Comparison of ENCODE assay signal across 1 cellular context in genomic region chr5:78546597-78546996, GRCh38.
TF ChIP-seq lines count a peak whose summit lies in the region.

No MANE protein-coding gene starts in this region.

TF ChIP-seq in HepG2, 621 proteins besides CTCF, POLR2A, EP300 and RAD21 (continued from another document and continues in another):
- TF ChIP-seq, protein P1, sequence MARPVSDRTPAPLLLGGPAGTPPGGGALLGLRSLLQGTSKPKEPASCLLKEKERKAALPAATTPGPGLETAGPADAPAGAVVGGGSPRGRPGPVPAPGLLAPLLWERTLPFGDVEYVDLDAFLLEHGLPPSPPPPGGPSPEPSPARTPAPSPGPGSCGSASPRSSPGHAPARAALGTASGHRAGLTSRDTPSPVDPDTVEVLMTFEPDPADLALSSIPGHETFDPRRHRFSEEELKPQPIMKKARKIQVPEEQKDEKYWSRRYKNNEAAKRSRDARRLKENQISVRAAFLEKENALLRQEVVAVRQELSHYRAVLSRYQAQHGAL (CRISPR knock-in tag; IDR thresholded peaks at IDR 0.05; ENCODE audit: not compliant biosample characterization) = no peak
- no peak for TF ChIP-seq ZNF20 (CRISPR knock-in tag; IDR thresholded peaks at IDR 0.05)
- TF ChIP-seq SETDB1 (CRISPR knock-in tag; IDR thresholded peaks at IDR 0.05; ENCODE audit: borderline replicate concordance) = no peak
- TF ChIP-seq ZBTB34 (CRISPR knock-in tag; IDR thresholded peaks at IDR 0.05) = no peak
- TF ChIP-seq HOXA3 (CRISPR knock-in tag; IDR thresholded peaks at IDR 0.05) = 0 out of 2 replicates have a peak, but pooled peaks have one; percentile 33
- no peak for TF ChIP-seq FOSL1 (CRISPR knock-in tag; IDR thresholded peaks at IDR 0.05; ENCODE audit: borderline replicate concordance)
- TF ChIP-seq, protein P2, sequence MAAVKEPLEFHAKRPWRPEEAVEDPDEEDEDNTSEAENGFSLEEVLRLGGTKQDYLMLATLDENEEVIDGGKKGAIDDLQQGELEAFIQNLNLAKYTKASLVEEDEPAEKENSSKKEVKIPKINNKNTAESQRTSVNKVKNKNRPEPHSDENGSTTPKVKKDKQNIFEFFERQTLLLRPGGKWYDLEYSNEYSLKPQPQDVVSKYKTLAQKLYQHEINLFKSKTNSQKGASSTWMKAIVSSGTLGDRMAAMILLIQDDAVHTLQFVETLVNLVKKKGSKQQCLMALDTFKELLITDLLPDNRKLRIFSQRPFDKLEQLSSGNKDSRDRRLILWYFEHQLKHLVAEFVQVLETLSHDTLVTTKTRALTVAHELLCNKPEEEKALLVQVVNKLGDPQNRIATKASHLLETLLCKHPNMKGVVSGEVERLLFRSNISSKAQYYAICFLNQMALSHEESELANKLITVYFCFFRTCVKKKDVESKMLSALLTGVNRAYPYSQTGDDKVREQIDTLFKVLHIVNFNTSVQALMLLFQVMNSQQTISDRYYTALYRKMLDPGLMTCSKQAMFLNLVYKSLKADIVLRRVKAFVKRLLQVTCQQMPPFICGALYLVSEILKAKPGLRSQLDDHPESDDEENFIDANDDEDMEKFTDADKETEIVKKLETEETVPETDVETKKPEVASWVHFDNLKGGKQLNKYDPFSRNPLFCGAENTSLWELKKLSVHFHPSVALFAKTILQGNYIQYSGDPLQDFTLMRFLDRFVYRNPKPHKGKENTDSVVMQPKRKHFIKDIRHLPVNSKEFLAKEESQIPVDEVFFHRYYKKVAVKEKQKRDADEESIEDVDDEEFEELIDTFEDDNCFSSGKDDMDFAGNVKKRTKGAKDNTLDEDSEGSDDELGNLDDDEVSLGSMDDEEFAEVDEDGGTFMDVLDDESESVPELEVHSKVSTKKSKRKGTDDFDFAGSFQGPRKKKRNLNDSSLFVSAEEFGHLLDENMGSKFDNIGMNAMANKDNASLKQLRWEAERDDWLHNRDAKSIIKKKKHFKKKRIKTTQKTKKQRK (IDR thresholded peaks at IDR 0.05; ENCODE audit: low read length) = no peak
- no peak; the same call in 1 of the 2 replicates for TF ChIP-seq SMC3 (IDR thresholded peaks at IDR 0.05; ENCODE audit: low read length)
- TF ChIP-seq ATAD3A (CRISPR knock-in tag; IDR thresholded peaks at IDR 0.05) = no peak
- TF ChIP-seq SIN3B (IDR thresholded peaks at IDR 0.05; ENCODE audit: low read length) = no peak
- TF ChIP-seq ZNF124 (CRISPR knock-in tag; IDR thresholded peaks at IDR 0.05) = no peak
- TF ChIP-seq ZNF451 (CRISPR knock-in tag; IDR thresholded peaks at IDR 0.05) = no peak
- no peak for TF ChIP-seq MLXIP (CRISPR knock-in tag; IDR thresholded peaks at IDR 0.05; ENCODE audit: borderline replicate concordance)
- no peak for TF ChIP-seq ZNF530 (CRISPR knock-in tag; IDR thresholded peaks at IDR 0.05; ENCODE audit: low read depth)
- TF ChIP-seq ZNF44 (CRISPR knock-in tag; IDR thresholded peaks at IDR 0.05) = no peak
- TF ChIP-seq YEATS2 (CRISPR knock-in tag; IDR thresholded peaks at IDR 0.05; ENCODE audit: borderline replicate concordance) = no peak
- TF ChIP-seq PPARG (CRISPR knock-in tag; conservative IDR thresholded peaks at IDR 0.05) = peak; percentile 58
- no peak for TF ChIP-seq ZBTB8A (CRISPR knock-in tag; IDR thresholded peaks at IDR 0.05; ENCODE audit: borderline replicate concordance, low read depth)
- peak; percentile 89 for TF ChIP-seq HDAC1 (CRISPR knock-in tag; IDR thresholded peaks at IDR 0.05)
- TF ChIP-seq ZNF446 (CRISPR knock-in tag; IDR thresholded peaks at IDR 0.05) = no peak; the same call in 1 of the 2 replicates
- TF ChIP-seq ARNTL (CRISPR knock-in tag; IDR thresholded peaks at IDR 0.05) = peak; percentile 41; the same call in 1 of the 2 replicates
- TF ChIP-seq ZBTB38 (CRISPR knock-in tag; IDR thresholded peaks at IDR 0.05) = no peak
- TF ChIP-seq TEF (CRISPR knock-in tag; IDR thresholded peaks at IDR 0.05) = no peak
- no peak for TF ChIP-seq ZFP41 (CRISPR knock-in tag; IDR thresholded peaks at IDR 0.05; ENCODE audit: borderline replicate concordance)
- no peak for TF ChIP-seq ZNF253 (CRISPR knock-in tag; IDR thresholded peaks at IDR 0.05; ENCODE audit: borderline replicate concordance)
- TF ChIP-seq HNF4A (CRISPR knock-in tag; IDR thresholded peaks at IDR 0.05) = peak; percentile 68
- TF ChIP-seq THAP11 (CRISPR knock-in tag; IDR thresholded peaks at IDR 0.05) = peak; percentile 63
- TF ChIP-seq REXO4 (CRISPR knock-in tag; IDR thresholded peaks at IDR 0.05; ENCODE audit: borderline replicate concordance) = no peak
- TF ChIP-seq JUNB (CRISPR knock-in tag; IDR thresholded peaks at IDR 0.05; ENCODE audit: borderline replicate concordance) = no peak
- TF ChIP-seq ZNF678 (CRISPR knock-in tag; IDR thresholded peaks at IDR 0.05) = no peak
- no peak for TF ChIP-seq ZNF878 (CRISPR knock-in tag; IDR thresholded peaks at IDR 0.05)
- no peak for TF ChIP-seq ZNF749 (CRISPR knock-in tag; IDR thresholded peaks at IDR 0.05; ENCODE audit: borderline replicate concordance)
- no peak for TF ChIP-seq CREB3 (CRISPR knock-in tag; IDR thresholded peaks at IDR 0.05)
- no peak for TF ChIP-seq ZNF768 (CRISPR knock-in tag; IDR thresholded peaks at IDR 0.05)
- TF ChIP-seq, protein P3, sequence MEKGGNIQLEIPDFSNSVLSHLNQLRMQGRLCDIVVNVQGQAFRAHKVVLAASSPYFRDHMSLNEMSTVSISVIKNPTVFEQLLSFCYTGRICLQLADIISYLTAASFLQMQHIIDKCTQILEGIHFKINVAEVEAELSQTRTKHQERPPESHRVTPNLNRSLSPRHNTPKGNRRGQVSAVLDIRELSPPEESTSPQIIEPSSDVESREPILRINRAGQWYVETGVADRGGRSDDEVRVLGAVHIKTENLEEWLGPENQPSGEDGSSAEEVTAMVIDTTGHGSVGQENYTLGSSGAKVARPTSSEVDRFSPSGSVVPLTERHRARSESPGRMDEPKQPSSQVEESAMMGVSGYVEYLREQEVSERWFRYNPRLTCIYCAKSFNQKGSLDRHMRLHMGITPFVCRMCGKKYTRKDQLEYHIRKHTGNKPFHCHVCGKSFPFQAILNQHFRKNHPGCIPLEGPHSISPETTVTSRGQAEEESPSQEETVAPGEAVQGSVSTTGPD (CRISPR knock-in tag; IDR thresholded peaks at IDR 0.05) = no peak
- no peak for TF ChIP-seq CBX5 (CRISPR knock-in tag; IDR thresholded peaks at IDR 0.05; ENCODE audit: borderline replicate concordance)
- 0 out of 2 replicates have a peak, but pooled peaks have one; percentile 23 for TF ChIP-seq LCORL (IDR thresholded peaks at IDR 0.05)
- TF ChIP-seq LCORL (CRISPR knock-in tag; IDR thresholded peaks at IDR 0.05) = peak; percentile 90
- peak; percentile 97 for TF ChIP-seq SKI (IDR thresholded peaks at IDR 0.05; ENCODE audit: partially characterized antibody)
- no peak for TF ChIP-seq SNAPC2 (CRISPR knock-in tag; IDR thresholded peaks at IDR 0.05)
- peak; percentile 75; the same call in 1 of the 2 replicates for TF ChIP-seq ZNF766 (CRISPR knock-in tag; IDR thresholded peaks at IDR 0.05; ENCODE audit: borderline replicate concordance)
- no peak for TF ChIP-seq ZNF83 (CRISPR knock-in tag; IDR thresholded peaks at IDR 0.05; ENCODE audit: borderline replicate concordance)
- peak; percentile 19; the same call in 1 of the 2 replicates for TF ChIP-seq ATF2 (CRISPR knock-in tag; IDR thresholded peaks at IDR 0.05)
- TF ChIP-seq, protein P4, sequence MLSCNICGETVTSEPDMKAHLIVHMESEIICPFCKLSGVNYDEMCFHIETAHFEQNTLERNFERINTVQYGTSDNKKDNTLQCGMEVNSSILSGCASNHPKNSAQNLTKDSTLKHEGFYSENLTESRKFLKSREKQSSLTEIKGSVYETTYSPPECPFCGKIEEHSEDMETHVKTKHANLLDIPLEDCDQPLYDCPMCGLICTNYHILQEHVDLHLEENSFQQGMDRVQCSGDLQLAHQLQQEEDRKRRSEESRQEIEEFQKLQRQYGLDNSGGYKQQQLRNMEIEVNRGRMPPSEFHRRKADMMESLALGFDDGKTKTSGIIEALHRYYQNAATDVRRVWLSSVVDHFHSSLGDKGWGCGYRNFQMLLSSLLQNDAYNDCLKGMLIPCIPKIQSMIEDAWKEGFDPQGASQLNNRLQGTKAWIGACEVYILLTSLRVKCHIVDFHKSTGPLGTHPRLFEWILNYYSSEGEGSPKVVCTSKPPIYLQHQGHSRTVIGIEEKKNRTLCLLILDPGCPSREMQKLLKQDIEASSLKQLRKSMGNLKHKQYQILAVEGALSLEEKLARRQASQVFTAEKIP (CRISPR knock-in tag; IDR thresholded peaks at IDR 0.05; ENCODE audit: borderline replicate concordance) = no peak
- TF ChIP-seq FOXP1 (IDR thresholded peaks at IDR 0.05) = no peak
- TF ChIP-seq FOXP1 (CRISPR knock-in tag; IDR thresholded peaks at IDR 0.05) = peak; percentile 93
- TF ChIP-seq TBX3 (IDR thresholded peaks at IDR 0.05; ENCODE audit: borderline replicate concordance) = peak; percentile 48; the same call in 1 of the 2 replicates
- TF ChIP-seq, protein P5, sequence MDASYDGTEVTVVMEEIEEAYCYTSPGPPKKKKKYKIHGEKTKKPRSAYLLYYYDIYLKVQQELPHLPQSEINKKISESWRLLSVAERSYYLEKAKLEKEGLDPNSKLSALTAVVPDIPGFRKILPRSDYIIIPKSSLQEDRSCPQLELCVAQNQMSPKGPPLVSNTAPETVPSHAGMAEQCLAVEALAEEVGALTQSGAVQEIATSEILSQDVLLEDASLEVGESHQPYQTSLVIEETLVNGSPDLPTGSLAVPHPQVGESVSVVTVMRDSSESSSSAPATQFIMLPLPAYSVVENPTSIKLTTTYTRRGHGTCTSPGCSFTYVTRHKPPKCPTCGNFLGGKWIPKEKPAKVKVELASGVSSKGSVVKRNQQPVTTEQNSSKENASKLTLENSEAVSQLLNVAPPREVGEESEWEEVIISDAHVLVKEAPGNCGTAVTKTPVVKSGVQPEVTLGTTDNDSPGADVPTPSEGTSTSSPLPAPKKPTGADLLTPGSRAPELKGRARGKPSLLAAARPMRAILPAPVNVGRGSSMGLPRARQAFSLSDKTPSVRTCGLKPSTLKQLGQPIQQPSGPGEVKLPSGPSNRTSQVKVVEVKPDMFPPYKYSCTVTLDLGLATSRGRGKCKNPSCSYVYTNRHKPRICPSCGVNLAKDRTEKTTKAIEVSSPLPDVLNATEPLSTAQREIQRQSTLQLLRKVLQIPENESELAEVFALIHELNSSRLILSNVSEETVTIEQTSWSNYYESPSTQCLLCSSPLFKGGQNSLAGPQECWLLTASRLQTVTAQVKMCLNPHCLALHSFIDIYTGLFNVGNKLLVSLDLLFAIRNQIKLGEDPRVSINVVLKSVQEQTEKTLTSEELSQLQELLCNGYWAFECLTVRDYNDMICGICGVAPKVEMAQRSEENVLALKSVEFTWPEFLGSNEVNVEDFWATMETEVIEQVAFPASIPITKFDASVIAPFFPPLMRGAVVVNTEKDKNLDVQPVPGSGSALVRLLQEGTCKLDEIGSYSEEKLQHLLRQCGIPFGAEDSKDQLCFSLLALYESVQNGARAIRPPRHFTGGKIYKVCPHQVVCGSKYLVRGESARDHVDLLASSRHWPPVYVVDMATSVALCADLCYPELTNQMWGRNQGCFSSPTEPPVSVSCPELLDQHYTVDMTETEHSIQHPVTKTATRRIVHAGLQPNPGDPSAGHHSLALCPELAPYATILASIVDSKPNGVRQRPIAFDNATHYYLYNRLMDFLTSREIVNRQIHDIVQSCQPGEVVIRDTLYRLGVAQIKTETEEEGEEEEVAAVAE (CRISPR knock-in tag; IDR thresholded peaks at IDR 0.05; ENCODE audit: borderline replicate concordance) = no peak
